Comparison of ENCODE assay signal across 16 cellular contexts in the genomic region with DNA sequence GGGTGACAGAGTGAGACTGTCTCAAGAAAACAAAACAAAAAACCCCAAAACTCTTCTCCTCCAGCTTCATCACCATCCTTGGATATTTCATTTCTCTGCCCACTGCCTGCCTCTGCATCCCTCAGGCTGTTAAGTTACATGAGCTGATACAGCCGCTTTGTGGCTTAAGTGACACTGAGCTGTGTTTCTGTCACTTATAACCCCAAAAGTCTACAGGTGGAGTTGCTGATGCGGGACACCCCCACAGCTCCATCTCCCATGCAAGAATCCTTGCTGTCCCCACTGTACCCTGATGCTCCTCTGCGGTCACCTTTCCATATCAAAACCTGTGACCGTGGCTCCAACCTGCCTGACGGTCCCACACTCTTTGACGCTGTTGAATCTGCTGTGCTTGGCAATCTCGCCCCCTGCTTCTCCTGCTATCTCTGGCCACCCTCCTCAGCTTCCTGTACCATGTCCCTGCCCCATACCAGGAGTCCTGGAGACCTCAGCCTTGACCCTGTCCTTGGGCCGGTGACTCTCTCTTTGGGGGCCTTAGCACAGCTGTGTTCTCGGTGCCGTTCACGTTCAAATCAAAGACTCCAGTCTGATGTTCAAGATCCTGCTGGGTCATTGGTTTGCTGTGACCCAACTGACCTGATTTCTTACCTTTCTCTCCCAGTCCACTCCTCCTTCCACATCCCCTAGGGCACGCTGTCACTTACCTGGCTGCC. TPM values are rescaled to one million over a fixed set of nuclear protein-coding genes. Genes with fewer than 3 reads are reported as not detected.
DNase-seq lines count a peak whose midpoint lies in the region; ATAC-seq and TF ChIP-seq lines count a peak whose summit lies in the region.
"Had no signal": no experiment of that assay in that cellular context is flagged by ENCODE, and none has a peak within 500 bp of the region (broad histone marks: within the 10 kb centered on the region; RNA-seq: fewer than 3 reads in every experiment).

No MANE protein-coding gene starts in this region.

- ATAC-seq in GM21723 (IDR thresholded peaks at IDR 0.05; ENCODE audit: unreplicated experiment) = peak; percentile 11
- ATAC-seq in activated CD8-positive, alpha-beta T cell treated with anti-CD3 and anti-CD28 coated beads for 36 hours = no peak
- ATAC-seq in HG02623 (IDR thresholded peaks at IDR 0.05; ENCODE audit: unreplicated experiment) = no peak
- ATAC-seq in HG03521 (IDR thresholded peaks at IDR 0.05; ENCODE audit: unreplicated experiment) = no peak
- ATAC-seq: left colon had no signal

- POLR2A ChIA-PET in activated CD4-positive, alpha-beta T cell treated with anti-CD3 and anti-CD28 coated beads, Interleukin-2, amount 10 ng/mL, durations not matched to agents 7 days and 5 days (lab: Charles Lee) = no interaction called here
- POLR2A ChIA-PET in activated CD8-positive, alpha-beta T cell treated with anti-CD3 and anti-CD28 coated beads for 36 hours (lab: Charles Lee) = interaction anchor here (1.1 to 2.3 kb wide), 2 partner anchors 18 to 21 kb away, joined by 4 to 7 read pairs; no protein-coding TSS in a partner anchor

- TF ChIP-seq CTCF in activated CD8-positive, alpha-beta T cell treated with anti-CD3 and anti-CD28 coated beads for 36 hours (IDR thresholded peaks at IDR 0.05) = no peak
- TF ChIP-seq CTCF in spleen (IDR thresholded peaks at IDR 0.05 in 8 of 11, conservative IDR thresholded peaks at IDR 0.05 in 3 of 11) = no peak

- peaks cover 3 to 35% (median 26%) of the 10 kb centered on the region in 8 donors for H3K9me3 ChIP-seq in spleen
- H3K9me3 ChIP-seq: neutrophil had no signal

- no peak for DNase-seq in activated CD4-positive, alpha-beta T cell treated with anti-CD3 and anti-CD28 coated beads, Interleukin-2, amount 10 ng/mL, durations not matched to agents 24 days and 14 days
- DNase-seq in activated CD4-positive, alpha-beta T cell treated with anti-CD3 and anti-CD28 coated beads, Interleukin-2, amount 10 ng/mL, durations not matched to agents 7 days and 5 days = no peak
- DNase-seq in activated CD8-positive, alpha-beta T cell treated with anti-CD3 and anti-CD28 coated beads for 36 hours = no peak
- peak; percentile 53 for DNase-seq in spleen
- DNase-seq in activated effector memory CD4-positive, alpha-beta T cell treated with Interleukin-2 at 50 U/mL for 16 hours = no peak
- DNase-seq: DMS 273 treated with DMSO at 0.1 percent for 48 hours, left colon, NCI-H446 treated with DMSO at 0.1 percent for 48 hours, trophoblast cell had no signal

- intact Hi-C loops in activated CD4-positive, alpha-beta T cell treated with anti-CD3 and anti-CD28 coated beads, Interleukin-2, amount 10 ng/mL, durations not matched to agents 24 days and 14 days (cut with micrococcal nuclease) = no loop called here
- intact Hi-C loops in activated CD8-positive, alpha-beta T cell treated with anti-CD3 and anti-CD28 coated beads for 36 hours (cut with micrococcal nuclease) = no loop called here
- intact Hi-C loops in spleen (cut with DNase I; ENCODE audit: low total_unique reads) = no loop called here

- H3K27me3 Mint-ChIP-seq in activated CD4-positive, alpha-beta T cell treated with anti-CD3 and anti-CD28 coated beads, Interleukin-2, amount 10 ng/mL, durations not matched to agents 24 days and 14 days = no peaks in the 10 kb centered on the region
- no peaks in the 10 kb centered on the region for H3K27me3 Mint-ChIP-seq in activated CD4-positive, alpha-beta T cell treated with anti-CD3 and anti-CD28 coated beads, Interleukin-2, amount 10 ng/mL, durations not matched to agents 7 days and 5 days
- no peaks in the 10 kb centered on the region for H3K27me3 Mint-ChIP-seq in activated CD8-positive, alpha-beta T cell treated with anti-CD3 and anti-CD28 coated beads for 36 hours

- peak overlapping the region in 7 of 8 donors; percentile 35 to 80 (median 72) for H3K27ac ChIP-seq in spleen
- H3K27ac ChIP-seq: A549 had no signal

- peak overlapping the region; percentile 65 for H3K4me3 Mint-ChIP-seq in activated CD4-positive, alpha-beta T cell treated with anti-CD3 and anti-CD28 coated beads, Interleukin-2, amount 10 ng/mL, durations not matched to agents 24 days and 14 days
- no peak overlapping the region for H3K4me3 Mint-ChIP-seq in activated CD4-positive, alpha-beta T cell treated with anti-CD3 and anti-CD28 coated beads, Interleukin-2, amount 10 ng/mL, durations not matched to agents 7 days and 5 days
- H3K4me3 Mint-ChIP-seq in activated CD8-positive, alpha-beta T cell treated with anti-CD3 and anti-CD28 coated beads for 36 hours = no peak overlapping the region
- H3K4me3 Mint-ChIP-seq: brain had no signal

- WGBS in spleen, 5 donors = 67 to 77% (median 73%) methylated on average over 12 of the region's 12 CpGs

- peaks cover 4% of the 10 kb centered on the region for H3K9me3 Mint-ChIP-seq in activated CD4-positive, alpha-beta T cell treated with anti-CD3 and anti-CD28 coated beads, Interleukin-2, amount 10 ng/mL, durations not matched to agents 24 days and 14 days
- peaks cover 17% of the 10 kb centered on the region for H3K9me3 Mint-ChIP-seq in activated CD4-positive, alpha-beta T cell treated with anti-CD3 and anti-CD28 coated beads, Interleukin-2, amount 10 ng/mL, durations not matched to agents 7 days and 5 days
- peaks cover 18% of the 10 kb centered on the region for H3K9me3 Mint-ChIP-seq in activated CD8-positive, alpha-beta T cell treated with anti-CD3 and anti-CD28 coated beads for 36 hours

- H3K27ac Mint-ChIP-seq in activated CD4-positive, alpha-beta T cell treated with anti-CD3 and anti-CD28 coated beads, Interleukin-2, amount 10 ng/mL, durations not matched to agents 24 days and 14 days = peak overlapping the region; percentile 90
- H3K27ac Mint-ChIP-seq in activated CD4-positive, alpha-beta T cell treated with anti-CD3 and anti-CD28 coated beads, Interleukin-2, amount 10 ng/mL, durations not matched to agents 7 days and 5 days = no peak overlapping the region
- peak overlapping the region; percentile 90 for H3K27ac Mint-ChIP-seq in activated CD8-positive, alpha-beta T cell treated with anti-CD3 and anti-CD28 coated beads for 36 hours

- peaks cover 29% of the 10 kb centered on the region for H3K4me1 Mint-ChIP-seq in activated CD4-positive, alpha-beta T cell treated with anti-CD3 and anti-CD28 coated beads, Interleukin-2, amount 10 ng/mL, durations not matched to agents 24 days and 14 days
- H3K4me1 Mint-ChIP-seq in activated CD4-positive, alpha-beta T cell treated with anti-CD3 and anti-CD28 coated beads, Interleukin-2, amount 10 ng/mL, durations not matched to agents 7 days and 5 days = peaks cover 32% of the 10 kb centered on the region
- H3K4me1 Mint-ChIP-seq in activated CD8-positive, alpha-beta T cell treated with anti-CD3 and anti-CD28 coated beads for 36 hours (ENCODE audit: low read depth) = peaks cover 42% of the 10 kb centered on the region
- H3K4me1 Mint-ChIP-seq: brain had no signal

- H3K4me3 ChIP-seq in spleen = peak overlapping the region in 2 of 8 donors; percentile 2 to 32
- H3K4me3 ChIP-seq: A549, smooth muscle cell had no signal

- H3K36me3 Mint-ChIP-seq in activated CD4-positive, alpha-beta T cell treated with anti-CD3 and anti-CD28 coated beads, Interleukin-2, amount 10 ng/mL, durations not matched to agents 24 days and 14 days (ENCODE audit: low read depth) = peaks cover 52% of the 10 kb centered on the region
- peaks cover 56% of the 10 kb centered on the region for H3K36me3 Mint-ChIP-seq in activated CD4-positive, alpha-beta T cell treated with anti-CD3 and anti-CD28 coated beads, Interleukin-2, amount 10 ng/mL, durations not matched to agents 7 days and 5 days (ENCODE audit: low read depth)
- peaks cover 63% of the 10 kb centered on the region for H3K36me3 Mint-ChIP-seq in activated CD8-positive, alpha-beta T cell treated with anti-CD3 and anti-CD28 coated beads for 36 hours (ENCODE audit: low read depth)

- peaks cover 23 to 86% (median 52%) of the 10 kb centered on the region in 6 donors for H3K4me1 ChIP-seq in spleen
- H3K4me1 ChIP-seq: A549 had no signal

- H3K27me3 ChIP-seq in spleen (replicated peaks in 1 of 7) = no peaks in the 10 kb centered on the region
- H3K27me3 ChIP-seq: neutrophil had no signal

- TF ChIP-seq POLR2A in spleen (IDR thresholded peaks at IDR 0.05) = no peak

- CTCF ChIA-PET in activated CD4-positive, alpha-beta T cell treated with anti-CD3 and anti-CD28 coated beads, Interleukin-2, amount 10 ng/mL, durations not matched to agents 7 days and 5 days (lab: Charles Lee) = interaction anchor here (0.7 to 1.8 kb wide), 3 partner anchors 20 to 84 kb away, joined by 3 to 4 read pairs (median 3); no protein-coding TSS in a partner anchor
- CTCF ChIA-PET in activated CD8-positive, alpha-beta T cell treated with anti-CD3 and anti-CD28 coated beads for 36 hours (lab: Charles Lee) = interaction anchor here (1.6 kb wide), 1 partner anchor 66 kb away, joined by 4 read pairs; no protein-coding TSS in a partner anchor

- H3K36me3 ChIP-seq in spleen = peaks cover 0 to 65% (median 9%) of the 10 kb centered on the region in 6 donors

RNA-seq across cellular contexts. Expression of gene HVCN1, which starts 20.3 kb away (rescaled TPM):
- total RNA-seq in activated CD4-positive, alpha-beta T cell treated with anti-CD3 and anti-CD28 coated beads, Interleukin-2, amount 10 ng/mL, durations not matched to agents 24 days and 14 days = 17.9 and 18.0 TPM in 2 replicates
- total RNA-seq in activated CD4-positive, alpha-beta T cell treated with anti-CD3 and anti-CD28 coated beads, Interleukin-2, amount 10 ng/mL, durations not matched to agents 7 days and 5 days = 10 to 100 TPM; 16.0 to 18.7 TPM
- total RNA-seq in activated CD8-positive, alpha-beta T cell treated with anti-CD3 and anti-CD28 coated beads for 36 hours = 10 to 100 TPM; 23.0 to 24.2 TPM
- total RNA-seq in spleen = 10 to 100 TPM; 46.9 to 71.3 (median 63.7) TPM
- polyA plus RNA-seq in spleen = 100 to 1,000 TPM in 2 of 3 donors, 10 to 100 TPM in 1; 76.5 to 114 (median 106) TPM

RNA-seq across cellular contexts. Expression of gene TCTN1, which starts 54.7 kb away (rescaled TPM):
- total RNA-seq in activated CD4-positive, alpha-beta T cell treated with anti-CD3 and anti-CD28 coated beads, Interleukin-2, amount 10 ng/mL, durations not matched to agents 24 days and 14 days = 11.7 and 15.4 TPM in 2 replicates
- total RNA-seq in activated CD4-positive, alpha-beta T cell treated with anti-CD3 and anti-CD28 coated beads, Interleukin-2, amount 10 ng/mL, durations not matched to agents 7 days and 5 days = 1 to 10 TPM; 4.3 to 5.2 TPM
- 1 to 10 TPM; 7.9 to 8.6 TPM for total RNA-seq in activated CD8-positive, alpha-beta T cell treated with anti-CD3 and anti-CD28 coated beads for 36 hours
- 10 to 100 TPM; 14.8 to 30.8 (median 24.5) TPM for total RNA-seq in spleen
- 10 to 100 TPM in 2 of 3 donors, 1 to 10 TPM in 1; 8.4 to 21.0 (median 14.7) TPM for polyA plus RNA-seq in spleen
